Comparison of ENCODE assay signal across 22 cellular contexts in genomic region chr10:3059974-3060373, GRCh38. TPM values are rescaled to one million over a fixed set of nuclear protein-coding genes. Genes with fewer than 3 reads are reported as not detected.
DNase-seq lines count a peak whose midpoint lies in the region; ATAC-seq, FAIRE-seq and TF ChIP-seq lines count a peak whose summit lies in the region.
"Had no signal": no experiment of that assay in that cellular context is flagged by ENCODE, and none has a peak within 500 bp of the region (broad histone marks: within the 10 kb centered on the region; RNA-seq: fewer than 3 reads in every experiment).

No MANE protein-coding gene starts in this region.

- no peaks in the 10 kb centered on the region for H3K79me2 ChIP-seq in GM23338 (replicated peaks; ENCODE audit: insufficient read depth)
- no peaks in the 10 kb centered on the region for H3K79me2 ChIP-seq in K562 (ENCODE audit: control insufficient read depth, insufficient read depth, low read length)

- ATAC-seq in GM23338 (peak; percentile 53), K562 (no peak), T-helper 17 cell (no peak), HG03354 (IDR thresholded peaks at IDR 0.05; ENCODE audit: poor library complexity, severe bottlenecking, unreplicated experiment) (no peak)

- no peak overlapping the region for H3K14ac ChIP-seq in mesenchymal stem cell (ENCODE audit: low read length in 2 of 2)

- H3K4me3 ChIP-seq in GM23338 = no peak overlapping the region
- no peak overlapping the region for H3K4me3 ChIP-seq in K562
- no peak overlapping the region for H3K4me3 ChIP-seq in mesenchymal stem cell (ENCODE audit: insufficient read depth in 1 of 2, low read depth in 1 of 2, low read length in 2 of 2)
- H3K4me3 ChIP-seq in sigmoid colon = no peak overlapping the region
- H3K4me3 ChIP-seq: BLaER1 treated with 17β-estradiol and CSF1 and Interleukin-3, amounts not matched to agents 10 nM and 100 nM; GM12878; GM23248 had no signal

- H3K27me3 ChIP-seq in GM23338 (ENCODE audit: insufficient read depth) = peaks cover 2% of the 10 kb centered on the region
- peaks cover 2 to 24% of the 10 kb centered on the region in 2 experiments; a peak in 3 of 5 replicates for H3K27me3 ChIP-seq in K562 (ENCODE audit: control insufficient read depth in 2 of 2, insufficient read depth in 2 of 2, low read length in 2 of 2)
- H3K27me3 ChIP-seq in mesenchymal stem cell (ENCODE audit: control insufficient read depth in 1 of 2, insufficient read depth in 1 of 2, low read length in 2 of 2) = peaks cover 0 to 4% of the 10 kb centered on the region in 2 experiments
- no peaks in the 10 kb centered on the region for H3K27me3 ChIP-seq in sigmoid colon

- peak overlapping the region; percentile 24 for H2AK5ac ChIP-seq in mesenchymal stem cell (ENCODE audit: low read length, severe bottlenecking)

- POLR2A ChIA-PET in K562 (lab: Yijun Ruan, JAX) = no interaction called here

- BruUV-seq in K562 (replicated peaks; lab: Mats Ljungman, UMichigan) = no TSS peak

- no peak overlapping the region for H3K18ac ChIP-seq in mesenchymal stem cell (ENCODE audit: low read depth in 1 of 2, low read length in 2 of 2)

- no peak overlapping the region for H2BK12ac ChIP-seq in mesenchymal stem cell (ENCODE audit: low read length in 2 of 2)

- no peak for DNase-seq in GM23338 (ENCODE audit: low spot score)
- no peak for DNase-seq in K562 (ENCODE audit: extremely low read depth in 1 of 4, low spot score in 3 of 4)
- DNase-seq in mesenchymal stem cell = no peak
- DNase-seq in sigmoid colon = peak; percentile 27
- no peak for DNase-seq in T-helper 17 cell
- no peak for DNase-seq in hypothalamus (lab: John Stamatoyannopoulos, UW)
- no peak for DNase-seq in NCI-H2196 (lab: John Stamatoyannopoulos, UW; ENCODE audit: unreplicated experiment)
- DNase-seq: CD4-positive, alpha-beta T cell; CD8-positive, alpha-beta memory T cell; DMS 273 treated with DMSO at 0.1 percent for 48 hours; DMS79; EL; GDM1; GM23248; H9 had no signal

- TF ChIP-seq RAD21 in K562 (CRISPR knock-in tag; conservative IDR thresholded peaks at IDR 0.05 in 1 of 2, IDR thresholded peaks at IDR 0.05 in 1 of 2) = no peak

- intact Hi-C loops in K562 (cut with micrococcal nuclease) = no loop called here
- intact Hi-C loops in sigmoid colon (cut with DNase I) = no loop called here

- no peak overlapping the region for H2BK15ac ChIP-seq in mesenchymal stem cell (ENCODE audit: low read depth, poor library complexity, severe bottlenecking)

- no peak for FAIRE-seq in K562 (lab: Jason Lieb, UNC)
- FAIRE-seq: D721Med, GM12878, GM19239 had no signal

- peaks cover 6% of the 10 kb centered on the region for H3K27me3 Mint-ChIP-seq in GM23338 (ENCODE audit: insufficient read depth, low read depth, poor library complexity)
- H3K27me3 Mint-ChIP-seq in T-helper 17 cell = peaks cover 4% of the 10 kb centered on the region
- H3K27me3 Mint-ChIP-seq: B cell; CD4-positive, alpha-beta T cell had no signal

- no peaks in the 10 kb centered on the region for H3K79me1 ChIP-seq in mesenchymal stem cell (replicated peaks; ENCODE audit: low read length, poor library complexity, severe bottlenecking)

- H3K4me3 Mint-ChIP-seq in GM23338 (no peak overlapping the region), T-helper 17 cell (no peak overlapping the region)
- H3K4me3 Mint-ChIP-seq: B cell; CD14-positive monocyte; CD4-positive, alpha-beta T cell; CD8-positive, alpha-beta memory T cell; H9 had no signal

- WGBS in K562 (ENCODE audit: insufficient coverage, low coverage, missing lambda C conversion rate) = 37% methylated on average over 7 of the region's 8 CpGs
- 80% methylated on average over 8 of the region's 8 CpGs for WGBS in mesenchymal stem cell
- WGBS in sigmoid colon, 2 donors = 61 to 75% methylated on average over 8 of the region's 8 CpGs

- H4K20me1 ChIP-seq in GM23338 (replicated peaks; ENCODE audit: insufficient read depth) = no peaks in the 10 kb centered on the region
- H4K20me1 ChIP-seq in K562 (replicated peaks; ENCODE audit: control insufficient read depth, insufficient read depth, low read length) = no peaks in the 10 kb centered on the region

- no peak overlapping the region for H2BK120ac ChIP-seq in mesenchymal stem cell (ENCODE audit: low read depth, low read length)

- H2BK5ac ChIP-seq in mesenchymal stem cell (ENCODE audit: low read depth, low read length, poor library complexity, severe bottlenecking) = no peak overlapping the region

- H4K91ac ChIP-seq in mesenchymal stem cell (ENCODE audit: low read length) = no peak overlapping the region

- H3K9ac ChIP-seq in K562 (ENCODE audit: insufficient read depth in 1 of 2, low read depth in 2 of 2, low read length in 2 of 2) (no peak overlapping the region), mesenchymal stem cell (ENCODE audit: low read length) (no peak overlapping the region)
- H3K9ac ChIP-seq: BLaER1 treated with 17β-estradiol and CSF1 and Interleukin-3, amounts not matched to agents 10 nM and 100 nM; GM23248 had no signal

- H3K27ac Mint-ChIP-seq in GM23338 (no peak overlapping the region), T-helper 17 cell (no peak overlapping the region)
- H3K27ac Mint-ChIP-seq: B cell; CD4-positive, alpha-beta T cell; H9 had no signal

- no peak overlapping the region for H4K8ac ChIP-seq in mesenchymal stem cell (ENCODE audit: low read length)

- no peak for TF ChIP-seq EP300 in K562 (IDR thresholded peaks at IDR 0.05; ENCODE audit: low read length)
- TF ChIP-seq EP300 in sigmoid colon (IDR thresholded peaks at IDR 0.05) = no peak

- no peaks in the 10 kb centered on the region for H3K9me2 ChIP-seq in GM23338 (ENCODE audit: insufficient read depth)

- in situ Hi-C loops in K562 (cut with MboI) = no loop called here

- no peak for TF ChIP-seq POLR2A in K562 (conservative IDR thresholded peaks at IDR 0.05)
- TF ChIP-seq POLR2A in sigmoid colon (IDR thresholded peaks at IDR 0.05) = no peak

- no peaks in the 10 kb centered on the region for H3F3A ChIP-seq in GM23338 (replicated peaks; ENCODE audit: low read depth)

- H3K9me1 ChIP-seq in K562 (ENCODE audit: control insufficient read depth, insufficient read depth, low read length) = no peaks in the 10 kb centered on the region

- H3K27ac ChIP-seq in GM23338 (ENCODE audit: low read depth) (no peak overlapping the region), K562 (ENCODE audit: extremely low read depth, low read depth, low read length) (no peak overlapping the region), mesenchymal stem cell (ENCODE audit: low read length, poor library complexity, severe bottlenecking) (no peak overlapping the region), sigmoid colon (no peak overlapping the region)
- H3K27ac ChIP-seq: BLaER1 treated with 17β-estradiol and CSF1 and Interleukin-3, amounts not matched to agents 10 nM and 100 nM; GM23248 had no signal

- no peak overlapping the region for H3K23ac ChIP-seq in mesenchymal stem cell (ENCODE audit: low read length in 2 of 2)

- no peaks in the 10 kb centered on the region for H3K36me3 ChIP-seq in GM23338 (ENCODE audit: insufficient read depth)
- H3K36me3 ChIP-seq in K562 (ENCODE audit: control insufficient read depth, insufficient read depth, low read length) = no peaks in the 10 kb centered on the region
- H3K36me3 ChIP-seq in mesenchymal stem cell (ENCODE audit: control insufficient read depth in 1 of 2, insufficient read depth in 2 of 2, low read depth in 1 of 2, low read length in 2 of 2) = no peaks in the 10 kb centered on the region
- no peaks in the 10 kb centered on the region for H3K36me3 ChIP-seq in sigmoid colon
- H3K36me3 ChIP-seq: BLaER1 treated with 17β-estradiol and CSF1 and Interleukin-3, amounts not matched to agents 10 nM and 100 nM had no signal

- H3K36me3 Mint-ChIP-seq in GM23338 (ENCODE audit: low read depth) (no peaks in the 10 kb centered on the region; the same call in 2 of the 3 replicates), T-helper 17 cell (ENCODE audit: low read depth) (no peaks in the 10 kb centered on the region)
- H3K36me3 Mint-ChIP-seq: CD14-positive monocyte; CD8-positive, alpha-beta memory T cell had no signal

- no peak overlapping the region for H3K4me2 ChIP-seq in GM23338
- H3K4me2 ChIP-seq in K562 (ENCODE audit: insufficient read depth, low read length) = no peak overlapping the region
- H3K4me2 ChIP-seq in mesenchymal stem cell (ENCODE audit: low read length, poor library complexity, severe bottlenecking) = no peak overlapping the region

- H3K9me3 Mint-ChIP-seq in GM23338 = no peaks in the 10 kb centered on the region
- H3K9me3 Mint-ChIP-seq: CD14-positive monocyte; CD4-positive, alpha-beta T cell; H9 had no signal

- H3K4ac ChIP-seq in mesenchymal stem cell (ENCODE audit: low read depth in 1 of 2, low read length in 2 of 2) = no peak overlapping the region

- TF ChIP-seq CTCF in GM23338 (conservative IDR thresholded peaks at IDR 0.05; ENCODE audit: low read depth in 2 of 2) (no peak), K562 (IDR thresholded peaks at IDR 0.05 in 2 of 3, conservative IDR thresholded peaks at IDR 0.05 in 1 of 3; ENCODE audit: insufficient read depth in 2 of 3, low read depth in 1 of 3, low read length in 3 of 3) (no peak), sigmoid colon (IDR thresholded peaks at IDR 0.05) (no peak)

- H3K4me1 Mint-ChIP-seq in GM23338 = peaks cover 8% of the 10 kb centered on the region; the same call in 2 of the 3 replicates
- peaks cover 9% of the 10 kb centered on the region for H3K4me1 Mint-ChIP-seq in T-helper 17 cell
- H3K4me1 Mint-ChIP-seq: CD14-positive monocyte had no signal

- H2AFZ ChIP-seq in GM23338 (peak overlapping the region; percentile 61), K562 (ENCODE audit: low read depth, low read length) (no peak overlapping the region), mesenchymal stem cell (ENCODE audit: low read depth, low read length) (no peak overlapping the region)
- H2AFZ ChIP-seq: GM23248 had no signal

- H3K4me1 ChIP-seq in GM23338 (ENCODE audit: insufficient read depth) (0 out of 2 replicates have a peak, but pooled peaks cover 2% of the 10 kb centered on the region), K562 (replicated peaks in 1 of 2; ENCODE audit: control insufficient read depth in 2 of 2, insufficient read depth in 2 of 2, low read length in 2 of 2) (peaks cover 0 to 7% of the 10 kb centered on the region in 2 experiments; a peak in 3 of 5 replicates), mesenchymal stem cell (ENCODE audit: control insufficient read depth, insufficient read depth, low read depth, low read length) (peaks cover 3% of the 10 kb centered on the region), sigmoid colon (peaks cover 0 to 5% (median under 1%) of the 10 kb centered on the region in 4 donors)

- H3K9me3 ChIP-seq in K562 (replicated peaks; ENCODE audit: control insufficient read depth, insufficient read depth, low read depth, low read length) (no peaks in the 10 kb centered on the region), mesenchymal stem cell (ENCODE audit: control insufficient read depth, low read length) (no peaks in the 10 kb centered on the region), sigmoid colon (no peaks in the 10 kb centered on the region), T-helper 17 cell (ENCODE audit: control insufficient read depth, low read length, poor library complexity, severe bottlenecking) (no peaks in the 10 kb centered on the region)
- H3K9me3 ChIP-seq: BLaER1 treated with 17β-estradiol and CSF1 and Interleukin-3, amounts not matched to agents 10 nM and 100 nM had no signal

- CTCF ChIA-PET in K562 (lab: Yijun Ruan, JAX; ENCODE audit: low intra/inter-chr PET ratio) = no interaction called here

RNA-seq across cellular contexts. Expression of gene PFKP, which starts 7.4 kb away (rescaled TPM):
- total RNA-seq in GM23338 (2014; rRNA removed; shearing (Covaris generic)) = 117 and 120 TPM in 2 replicates
- polyA plus RNA-seq in GM23338 (2016; fragmentation: Nextera tagmentation; extraction: Ambion mirVana) (55.3 and 56.3 TPM in 2 replicates), K562 (2011; rRNA removed) (34.7 and 50.3 TPM in 2 replicates), K562 (2014; fragmentation: Illumina TruSeq; extraction: Trizol) (57.4 and 72.3 TPM in 2 replicates), K562 (2014; fragmentation: Nextera tagmentation; extraction: Ambion mirVana) (10 to 100 TPM; 23.5 to 30.3 TPM), K562 (2014; rRNA removed) (65.2 and 71.1 TPM in 2 replicates), sigmoid colon (100 to 1,000 TPM in 1 of 3 donors, 10 to 100 TPM in 2; 26.4 to 105 (median 40.2) TPM)
- 153 and 281 TPM in 2 replicates for total RNA-seq in K562 (2011; cell fraction: chromatin; rRNA removed; ENCODE audit: low replicate concordance)
- 147 and 149 TPM in 2 replicates for total RNA-seq in K562 (2011; cell fraction: nucleolus; rRNA removed)
- total RNA-seq in K562 (2011; cell fraction: nucleoplasm; rRNA removed) = 120 and 125 TPM in 2 replicates
- total RNA-seq in K562 (2014; rRNA removed) (91.6 and 109 TPM in 2 replicates), K562 (2014; rRNA removed; fragmentation: Illumina TruSeq; extraction: Trizol) (83.2 and 89.5 TPM in 2 replicates), K562 (2015; rRNA removed; fragmentation: Illumina TruSeq; extraction: Trizol) (62.1 and 65.2 TPM in 2 replicates), K562 (2021) (108 and 116 TPM in 2 replicates), sigmoid colon (10 to 100 TPM; 27.5 to 94.7 (median 58.4) TPM), T-helper 17 cell (100 to 1,000 TPM in 1 of 2 donors, 10 to 100 TPM in 1; 76.9 to 106 TPM)
- polyA plus RNA-seq in K562 (2011; cell fraction: cytosol; rRNA removed) = 29.5 and 50.9 TPM in 2 replicates
- 96.2 and 154 TPM in 2 replicates for polyA plus RNA-seq in K562 (2011; cell fraction: nucleus; rRNA removed)
- 94.4 and 95.0 TPM in 2 replicates for polyA plus RNA-seq in K562 (2012)
- polyA minus RNA-seq in K562 (2011; rRNA and poly(A)+ RNA removed) = 32.8 and 39.3 TPM in 2 replicates
- polyA minus RNA-seq in K562 (2011; cell fraction: cytosol; rRNA and poly(A)+ RNA removed) = 52.9 and 65.4 TPM in 2 replicates
- polyA minus RNA-seq in K562 (2011; cell fraction: nucleus; rRNA and poly(A)+ RNA removed) = 61.7 and 66.5 TPM in 2 replicates
- polyA plus RNA-seq in mesenchymal stem cell (2013, experiment 1 of 2) = 57.2 TPM
- 54.3 TPM for polyA plus RNA-seq in mesenchymal stem cell (2013, experiment 2 of 2)
